17 cellular contexts compared by ENCODE assay signal in the genomic region with DNA sequence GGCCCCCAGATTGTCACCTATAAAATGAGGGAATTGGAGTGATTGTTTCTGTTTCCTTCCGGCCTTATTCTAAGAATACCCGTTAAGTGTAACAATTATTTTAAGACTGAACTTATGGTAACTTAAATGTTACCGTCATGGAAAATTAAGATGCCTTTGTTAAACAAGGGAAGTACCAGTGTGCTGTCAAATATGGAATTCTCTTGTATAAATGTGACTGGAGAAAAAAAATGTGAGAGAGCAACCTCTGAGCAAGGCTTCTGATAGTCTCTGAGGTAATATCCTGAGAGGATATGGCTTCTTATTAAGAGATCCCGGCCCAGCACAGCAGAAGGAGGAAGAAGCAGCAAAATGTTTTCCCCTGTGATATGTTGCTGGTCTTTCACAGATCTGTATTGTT.
DNase-seq lines count a peak whose midpoint lies in the region; ATAC-seq and TF ChIP-seq lines count a peak whose summit lies in the region.
"Had no signal": no experiment of that assay in that cellular context is flagged by ENCODE, and none has a peak within 500 bp of the region (broad histone marks: within the 10 kb centered on the region; RNA-seq: fewer than 3 reads in every experiment).

No MANE protein-coding gene starts in this region.

- TF ChIP-seq CTCF in left ventricle myocardium inferior (IDR thresholded peaks at IDR 0.05; ENCODE audit: borderline replicate concordance) (no peak), gastroesophageal sphincter (IDR thresholded peaks at IDR 0.05) (no peak), sigmoid colon (IDR thresholded peaks at IDR 0.05) (no peak), vagina (IDR thresholded peaks at IDR 0.05) (no peak), WTC11 (IDR thresholded peaks at IDR 0.05) (no peak)

- no peak for DNase-seq in left ventricle myocardium inferior
- DNase-seq in Right ventricle myocardium inferior (ENCODE audit: missing footprints): no peak
- DNase-seq in sigmoid colon: no peak
- DNase-seq in vagina (ENCODE audit: extremely low spot score in 2 of 2): no peak
- no peak for DNase-seq in HUDEP-2 (lab: John Stamatoyannopoulos, UW; ENCODE audit: unreplicated experiment in 76 of 76)
- DNase-seq in SK-N-DZ (ENCODE audit: low spot score): no peak
- no peak for DNase-seq in WTC11 (ENCODE audit: low spot score)
- DNase-seq: CD8-positive, alpha-beta T cell; DMS79 treated with DMSO at 0.1 percent for 48 hours; HCEC 1CT; NCI-H2029; NCI-H2171 treated with DMSO at 0.1 percent for 48 hours; NCI-H446 treated with DMSO at 0.1 percent for 48 hours; NK-92 treated with Interleukin-12 subunit alpha and Interleukin-12 subunit beta, amount 100 ng/mL, for 24 hours had no signal

- no peak overlapping the region for H3K4me3 Mint-ChIP-seq in WTC11
- H3K4me3 Mint-ChIP-seq: CD8-positive, alpha-beta T cell had no signal

- no peaks in the 10 kb centered on the region for H3K36me3 Mint-ChIP-seq in WTC11
- H3K36me3 Mint-ChIP-seq: CD8-positive, alpha-beta T cell had no signal

- no peak overlapping the region for H3K4me3 ChIP-seq in left ventricle myocardium inferior
- no peak overlapping the region for H3K4me3 ChIP-seq in gastroesophageal sphincter
- H3K4me3 ChIP-seq in sigmoid colon: no peak overlapping the region
- no peak overlapping the region for H3K4me3 ChIP-seq in vagina
- H3K4me3 ChIP-seq: BLaER1 had no signal

- TF ChIP-seq POLR2A in gastroesophageal sphincter (IDR thresholded peaks at IDR 0.05) (no peak), sigmoid colon (IDR thresholded peaks at IDR 0.05) (no peak), vagina (IDR thresholded peaks at IDR 0.05) (no peak)

- peaks cover 30% of the 10 kb centered on the region for H3K4me1 ChIP-seq in left ventricle myocardium inferior
- peaks cover 0 to 25% (median 8%) of the 10 kb centered on the region in 3 donors for H3K4me1 ChIP-seq in gastroesophageal sphincter
- H3K4me1 ChIP-seq in sigmoid colon: peaks cover 0 to 24% (median 20%) of the 10 kb centered on the region in 4 donors
- H3K4me1 ChIP-seq in vagina: peaks cover 14% of the 10 kb centered on the region
- H3K4me1 ChIP-seq: BLaER1 had no signal

- H3K27me3 ChIP-seq in left ventricle myocardium inferior (ENCODE audit: low read depth) (peaks cover 4% of the 10 kb centered on the region), gastroesophageal sphincter (no peaks in the 10 kb centered on the region), sigmoid colon (no peaks in the 10 kb centered on the region), vagina (no peaks in the 10 kb centered on the region)
- H3K27me3 ChIP-seq: BLaER1 had no signal

- 45 to 48% methylated on average over 4 of the region's 4 CpGs for WGBS in gastroesophageal sphincter (ENCODE audit: low coverage in 1 of 2), 2 donors
- 67 to 87% methylated on average over 4 of the region's 4 CpGs for WGBS in sigmoid colon, 2 donors

- peak; percentile 30 for TF ChIP-seq EP300 in gastroesophageal sphincter (IDR thresholded peaks at IDR 0.05)
- peak in 3 of 4 donors; percentile 7 to 91 (median 79) for TF ChIP-seq EP300 in sigmoid colon (IDR thresholded peaks at IDR 0.05)

- peaks cover 3% of the 10 kb centered on the region; the same call in 1 of the 2 replicates for H3K27me3 Mint-ChIP-seq in WTC11 (ENCODE audit: low read depth)

- peaks cover 6% of the 10 kb centered on the region for H3K4me1 Mint-ChIP-seq in WTC11

- H3K36me3 ChIP-seq in left ventricle myocardium inferior (no peaks in the 10 kb centered on the region), gastroesophageal sphincter (no peaks in the 10 kb centered on the region), sigmoid colon (no peaks in the 10 kb centered on the region), vagina (no peaks in the 10 kb centered on the region)
- H3K36me3 ChIP-seq: BLaER1 had no signal

- peak overlapping the region; percentile 77 for H3K27ac ChIP-seq in left ventricle myocardium inferior (replicated peaks)
- H3K27ac ChIP-seq in gastroesophageal sphincter: peak overlapping the region; percentile 12 to 85 (median 42)
- peak overlapping the region in 3 of 4 donors; percentile 15 to 82 (median 68) for H3K27ac ChIP-seq in sigmoid colon
- H3K27ac ChIP-seq in vagina: peak overlapping the region; percentile 35
- H3K27ac ChIP-seq: BLaER1, HL-60 had no signal

- no peak overlapping the region for H3K27ac Mint-ChIP-seq in WTC11
- H3K27ac Mint-ChIP-seq: CD8-positive, alpha-beta T cell had no signal

- no peak for ATAC-seq in Right ventricle myocardium inferior
- no peak for ATAC-seq in gastroesophageal sphincter
- ATAC-seq in WTC11: no peak
- ATAC-seq: CD8-positive, alpha-beta T cell had no signal

- no peaks in the 10 kb centered on the region for H3K9me3 Mint-ChIP-seq in WTC11

- CTCF ChIA-PET in WTC11 (lab: Charles Lee): no interaction called here

- H3K9me3 ChIP-seq in left ventricle myocardium inferior (replicated peaks) (peaks cover 7% of the 10 kb centered on the region), gastroesophageal sphincter (no peaks in the 10 kb centered on the region), sigmoid colon (no peaks in the 10 kb centered on the region), vagina (no peaks in the 10 kb centered on the region)
- H3K9me3 ChIP-seq: BLaER1 had no signal

- intact Hi-C loops in left ventricle myocardium inferior (cut with micrococcal nuclease): loop anchor here (10.0 kb wide), 1 partner anchor 634 kb away; no protein-coding TSS in a partner anchor
- intact Hi-C loops in Right ventricle myocardium inferior (cut with DNase I): no loop called here
- intact Hi-C loops in sigmoid colon (cut with DNase I): no loop called here
- intact Hi-C loops in vagina (cut with DNase I): no loop called here

- POLR2A ChIA-PET in WTC11 (lab: Charles Lee): no interaction called here

TF ChIP-seq in WTC11, 78 proteins besides CTCF, POLR2A, EP300 and RAD21 (continues in another document):
- TF ChIP-seq, protein P1, sequence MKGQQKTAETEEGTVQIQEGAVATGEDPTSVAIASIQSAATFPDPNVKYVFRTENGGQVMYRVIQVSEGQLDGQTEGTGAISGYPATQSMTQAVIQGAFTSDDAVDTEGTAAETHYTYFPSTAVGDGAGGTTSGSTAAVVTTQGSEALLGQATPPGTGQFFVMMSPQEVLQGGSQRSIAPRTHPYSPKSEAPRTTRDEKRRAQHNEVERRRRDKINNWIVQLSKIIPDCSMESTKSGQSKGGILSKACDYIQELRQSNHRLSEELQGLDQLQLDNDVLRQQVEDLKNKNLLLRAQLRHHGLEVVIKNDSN (CRISPR knock-in tag; IDR thresholded peaks at IDR 0.05): no peak
- TF ChIP-seq ZNF396 (CRISPR knock-in tag; IDR thresholded peaks at IDR 0.05; ENCODE audit: borderline replicate concordance) (no peak), HMGA2 (CRISPR knock-in tag; IDR thresholded peaks at IDR 0.05) (no peak)
- TF ChIP-seq, protein P2, sequence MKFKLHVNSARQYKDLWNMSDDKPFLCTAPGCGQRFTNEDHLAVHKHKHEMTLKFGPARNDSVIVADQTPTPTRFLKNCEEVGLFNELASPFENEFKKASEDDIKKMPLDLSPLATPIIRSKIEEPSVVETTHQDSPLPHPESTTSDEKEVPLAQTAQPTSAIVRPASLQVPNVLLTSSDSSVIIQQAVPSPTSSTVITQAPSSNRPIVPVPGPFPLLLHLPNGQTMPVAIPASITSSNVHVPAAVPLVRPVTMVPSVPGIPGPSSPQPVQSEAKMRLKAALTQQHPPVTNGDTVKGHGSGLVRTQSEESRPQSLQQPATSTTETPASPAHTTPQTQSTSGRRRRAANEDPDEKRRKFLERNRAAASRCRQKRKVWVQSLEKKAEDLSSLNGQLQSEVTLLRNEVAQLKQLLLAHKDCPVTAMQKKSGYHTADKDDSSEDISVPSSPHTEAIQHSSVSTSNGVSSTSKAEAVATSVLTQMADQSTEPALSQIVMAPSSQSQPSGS (CRISPR knock-in tag; IDR thresholded peaks at IDR 0.05; ENCODE audit: borderline replicate concordance, low read depth): no peak
- TF ChIP-seq, protein P3, sequence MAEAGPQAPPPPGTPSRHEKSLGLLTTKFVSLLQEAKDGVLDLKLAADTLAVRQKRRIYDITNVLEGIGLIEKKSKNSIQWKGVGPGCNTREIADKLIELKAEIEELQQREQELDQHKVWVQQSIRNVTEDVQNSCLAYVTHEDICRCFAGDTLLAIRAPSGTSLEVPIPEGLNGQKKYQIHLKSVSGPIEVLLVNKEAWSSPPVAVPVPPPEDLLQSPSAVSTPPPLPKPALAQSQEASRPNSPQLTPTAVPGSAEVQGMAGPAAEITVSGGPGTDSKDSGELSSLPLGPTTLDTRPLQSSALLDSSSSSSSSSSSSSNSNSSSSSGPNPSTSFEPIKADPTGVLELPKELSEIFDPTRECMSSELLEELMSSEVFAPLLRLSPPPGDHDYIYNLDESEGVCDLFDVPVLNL (CRISPR knock-in tag; IDR thresholded peaks at IDR 0.05; ENCODE audit: borderline replicate concordance, low read depth): no peak
- TF ChIP-seq, protein P4, sequence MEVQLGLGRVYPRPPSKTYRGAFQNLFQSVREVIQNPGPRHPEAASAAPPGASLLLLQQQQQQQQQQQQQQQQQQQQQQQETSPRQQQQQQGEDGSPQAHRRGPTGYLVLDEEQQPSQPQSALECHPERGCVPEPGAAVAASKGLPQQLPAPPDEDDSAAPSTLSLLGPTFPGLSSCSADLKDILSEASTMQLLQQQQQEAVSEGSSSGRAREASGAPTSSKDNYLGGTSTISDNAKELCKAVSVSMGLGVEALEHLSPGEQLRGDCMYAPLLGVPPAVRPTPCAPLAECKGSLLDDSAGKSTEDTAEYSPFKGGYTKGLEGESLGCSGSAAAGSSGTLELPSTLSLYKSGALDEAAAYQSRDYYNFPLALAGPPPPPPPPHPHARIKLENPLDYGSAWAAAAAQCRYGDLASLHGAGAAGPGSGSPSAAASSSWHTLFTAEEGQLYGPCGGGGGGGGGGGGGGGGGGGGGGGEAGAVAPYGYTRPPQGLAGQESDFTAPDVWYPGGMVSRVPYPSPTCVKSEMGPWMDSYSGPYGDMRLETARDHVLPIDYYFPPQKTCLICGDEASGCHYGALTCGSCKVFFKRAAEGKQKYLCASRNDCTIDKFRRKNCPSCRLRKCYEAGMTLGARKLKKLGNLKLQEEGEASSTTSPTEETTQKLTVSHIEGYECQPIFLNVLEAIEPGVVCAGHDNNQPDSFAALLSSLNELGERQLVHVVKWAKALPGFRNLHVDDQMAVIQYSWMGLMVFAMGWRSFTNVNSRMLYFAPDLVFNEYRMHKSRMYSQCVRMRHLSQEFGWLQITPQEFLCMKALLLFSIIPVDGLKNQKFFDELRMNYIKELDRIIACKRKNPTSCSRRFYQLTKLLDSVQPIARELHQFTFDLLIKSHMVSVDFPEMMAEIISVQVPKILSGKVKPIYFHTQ (CRISPR knock-in tag; IDR thresholded peaks at IDR 0.05): no peak
